In the genomic region with DNA sequence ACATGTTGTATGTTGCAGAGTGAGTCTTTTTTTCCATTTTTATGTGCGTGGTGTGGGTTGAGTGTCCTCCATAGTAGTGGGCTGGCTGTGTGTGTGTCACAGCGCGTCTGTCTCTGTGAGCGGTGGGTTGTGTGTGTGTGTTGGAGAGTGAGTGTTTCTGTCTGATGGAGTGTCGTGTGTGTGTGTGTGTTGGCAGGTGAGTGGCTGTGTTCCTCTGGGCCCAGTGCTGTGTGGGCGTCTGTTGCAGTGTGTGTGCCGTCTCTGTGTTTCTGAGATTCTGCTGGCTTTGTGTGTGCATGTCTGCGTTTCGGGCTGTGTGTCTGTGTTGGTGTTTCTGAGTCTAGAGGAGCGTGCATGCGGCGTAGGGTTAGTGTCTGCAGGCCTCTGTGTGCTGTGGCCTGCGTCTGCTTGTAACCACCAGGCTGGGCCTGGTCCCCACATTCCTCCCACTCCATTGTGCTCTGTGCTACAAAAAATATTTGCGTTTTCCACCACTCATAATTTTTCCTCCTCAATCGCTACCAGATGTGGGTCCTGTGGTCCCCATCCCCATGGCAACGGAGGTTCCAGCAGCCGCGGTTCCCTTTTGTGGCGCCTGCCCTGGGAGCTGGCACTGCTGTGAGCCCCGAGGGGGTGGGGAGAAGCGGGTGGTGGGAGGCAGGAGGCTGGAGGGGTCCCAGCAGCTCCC, we compare ENCODE assay signal across 1 cellular context.
TF ChIP-seq lines count a peak whose summit lies in the region.

No MANE protein-coding gene starts in this region.

TF ChIP-seq in IMR-90, 13 proteins besides CTCF, POLR2A, EP300 and RAD21:
- TF ChIP-seq RFX5 (IDR thresholded peaks at IDR 0.05; ENCODE audit: low read depth, low read length) (no peak), MXI1 (IDR thresholded peaks at IDR 0.05; ENCODE audit: borderline replicate concordance, low read depth, low read length) (no peak), CHD1 (IDR thresholded peaks at IDR 0.05; ENCODE audit: low read depth, low read length) (no peak), USF2 (IDR thresholded peaks at IDR 0.05; ENCODE audit: low read depth, low read length) (no peak), NFE2L2 (IDR thresholded peaks at IDR 0.05; ENCODE audit: low read depth, low read length) (no peak), CEBPB (IDR thresholded peaks at IDR 0.05; ENCODE audit: low read depth, low read length) (no peak)
